Comparison of ENCODE assay signal across 10 cellular contexts in genomic region chr18:7273301-7273911, GRCh38. TPM values are rescaled to one million over a fixed set of nuclear protein-coding genes. Genes with fewer than 3 reads are reported as not detected.
DNase-seq lines count a peak whose midpoint lies in the region; ATAC-seq and TF ChIP-seq lines count a peak whose summit lies in the region.
"Had no signal": no experiment of that assay in that cellular context is flagged by ENCODE, and none has a peak within 500 bp of the region (broad histone marks: within the 10 kb centered on the region; RNA-seq: fewer than 3 reads in every experiment).

No MANE protein-coding gene starts in this region.

- ATAC-seq in right cardiac atrium (peak; percentile 91 to 96), GM21381 (IDR thresholded peaks at IDR 0.05; ENCODE audit: unreplicated experiment) (no peak)

- no peaks in the 10 kb centered on the region for H3F3A ChIP-seq in SK-N-SH (replicated peaks; ENCODE audit: insufficient read depth)

- CTCF ChIA-PET in SK-N-SH (lab: Yijun Ruan, JAX) = interaction anchor here (0.8 to 6.1 kb wide), 42 partner anchors 9 to 1214 kb away, joined by 3 to 133 read pairs (median 6); partner anchors contain the start of gene PTPRM

- no peaks in the 10 kb centered on the region for H3K9me2 ChIP-seq in SK-N-SH

- H3K4me1 ChIP-seq in right cardiac atrium (ENCODE audit: control insufficient read depth, insufficient read depth, low read length) = peaks cover 7% of the 10 kb centered on the region
- H3K4me1 ChIP-seq in SK-N-SH (ENCODE audit: control insufficient read depth in 1 of 2, insufficient read depth in 2 of 2, low read depth in 1 of 2, low read length in 1 of 2) = peaks cover 0 to 7% of the 10 kb centered on the region in 2 experiments; a peak in 1 of 4 replicates
- H3K4me1 ChIP-seq: SJSA1 had no signal

- no peak for TF ChIP-seq RAD21 in SK-N-SH (IDR thresholded peaks at IDR 0.05; ENCODE audit: low read length)

- WGBS in right cardiac atrium = 32% methylated on average over 12 of the region's 12 CpGs
- WGBS in SK-N-SH (ENCODE audit: low lambda C conversion rate) = 40% methylated on average over 9 of the region's 12 CpGs

- no peak for TF ChIP-seq EP300 in SK-N-SH (IDR thresholded peaks at IDR 0.05; ENCODE audit: borderline replicate concordance in 1 of 2, low read depth in 1 of 2, low read length in 1 of 2)

- no peaks in the 10 kb centered on the region for H4K20me1 ChIP-seq in SK-N-SH (ENCODE audit: insufficient read depth)

- H3K27ac ChIP-seq in right cardiac atrium (ENCODE audit: low read length) = peak overlapping the region; percentile 65
- H3K27ac ChIP-seq in SK-N-SH (ENCODE audit: low read depth in 2 of 2, low read length in 1 of 2) = no peak overlapping the region
- H3K27ac ChIP-seq: SJSA1 had no signal

- intact Hi-C loops in right cardiac atrium (cut with DNase I) = loop anchor here in 3 of 4 donors (2.0 to 10.0 kb wide), 8 partner anchors 94 to 1204 kb away; partner anchors contain the start of gene PTPRM (in 2 of the 3)

- no peak overlapping the region for H3K4me2 ChIP-seq in SK-N-SH

- H3K27me3 ChIP-seq in right cardiac atrium (ENCODE audit: control insufficient read depth, insufficient read depth) = no peaks in the 10 kb centered on the region
- no peaks in the 10 kb centered on the region for H3K27me3 ChIP-seq in SK-N-SH (ENCODE audit: insufficient read depth)
- H3K27me3 ChIP-seq: SJSA1 had no signal

- H3K9me3 ChIP-seq in right cardiac atrium (ENCODE audit: control insufficient read depth, low read length) (no peaks in the 10 kb centered on the region), SK-N-SH (no peaks in the 10 kb centered on the region)
- H3K9me3 ChIP-seq: SJSA1 had no signal

- no peaks in the 10 kb centered on the region for H3K36me3 ChIP-seq in SK-N-SH (replicated peaks in 1 of 2; ENCODE audit: control insufficient read depth in 1 of 2, insufficient read depth in 2 of 2, low read length in 1 of 2)
- H3K36me3 ChIP-seq: SJSA1 had no signal

- H3K4me3 ChIP-seq in right cardiac atrium (ENCODE audit: low read length) = no peak overlapping the region
- H3K4me3 ChIP-seq in skeletal muscle cell (ENCODE audit: low read depth, low read length) = no peak overlapping the region
- no peak overlapping the region for H3K4me3 ChIP-seq in SK-N-SH (ENCODE audit: low read depth in 2 of 2, low read length in 1 of 2)
- H3K4me3 ChIP-seq: SJSA1 had no signal

- no peaks in the 10 kb centered on the region for H3K79me2 ChIP-seq in SK-N-SH (ENCODE audit: insufficient read depth)

- no peak overlapping the region for H3K9ac ChIP-seq in SK-N-SH

- TF ChIP-seq CTCF in SK-N-SH (IDR thresholded peaks at IDR 0.05) = no peak

- peak; percentile 66 for DNase-seq in GDM1 (lab: John Stamatoyannopoulos, UW)
- peak; percentile 26 for DNase-seq in amniotic epithelial cell (ENCODE audit: low read depth)
- DNase-seq in right cardiac atrium = peak; percentile 90
- peak; percentile 83 for DNase-seq in skeletal muscle cell (ENCODE audit: low read depth)
- DNase-seq in SIG-M5 (lab: John Stamatoyannopoulos, UW) = no peak
- no peak for DNase-seq in SK-N-SH
- DNase-seq in HuH-7 (ENCODE audit: low spot score) = no peak
- DNase-seq: natural killer cell had no signal

- no peak overlapping the region for H2AFZ ChIP-seq in SK-N-SH (ENCODE audit: low read depth)

- POLR2A ChIA-PET in SK-N-SH (lab: Yijun Ruan, JAX) = interaction anchor here (1.4 kb wide), 1 partner anchor 293 kb away, joined by 6 read pairs; no protein-coding TSS in a partner anchor

TF ChIP-seq in SK-N-SH, 30 proteins besides CTCF, POLR2A, EP300 and RAD21:
- TF ChIP-seq NRF1 (IDR thresholded peaks at IDR 0.05; ENCODE audit: low read depth, low read length) (no peak), FOSL2 (IDR thresholded peaks at IDR 0.05; ENCODE audit: borderline replicate concordance, low read depth) (no peak), USF2 (IDR thresholded peaks at IDR 0.05; ENCODE audit: borderline replicate concordance, low read depth, low read length) (no peak), TEAD4 (IDR thresholded peaks at IDR 0.05; ENCODE audit: borderline replicate concordance, insufficient read depth) (no peak)

RNA-seq across cellular contexts. Expression of gene LRRC30, which starts 42.5 kb away (rescaled TPM):
- not detected for total RNA-seq in right cardiac atrium
- not detected for polyA plus RNA-seq in right cardiac atrium
- polyA plus RNA-seq in SK-N-SH (2012; rRNA removed) = not detected in 2 replicates
- not detected in 2 replicates for polyA plus RNA-seq in SK-N-SH (2012; cell fraction: cytosol; rRNA removed)
- polyA plus RNA-seq in SK-N-SH (2012; cell fraction: nucleus; rRNA removed) = not detected in 2 replicates
- total RNA-seq: natural killer cell, SJSA1 had no signal

Comparison
In these comparisons a context has a peak if more than half of its experiments do, and no peak if none do; other contexts are left out.
1. DNase-seq: peak in GDM1 (single experiment), amniotic epithelial cell (single experiment), right cardiac atrium (3 of 3) and skeletal muscle cell (single experiment); none in SIG-M5 (single experiment), SK-N-SH (single experiment) and HuH-7 (single experiment).